Comparison of ENCODE assay signal across 12 cellular contexts in genomic region chr9:3331801-3332200, GRCh38.
DNase-seq lines count a peak whose midpoint lies in the region; ATAC-seq and TF ChIP-seq lines count a peak whose summit lies in the region.
"Had no signal": no experiment of that assay in that cellular context is flagged by ENCODE, and none has a peak within 500 bp of the region (broad histone marks: within the 10 kb centered on the region; RNA-seq: fewer than 3 reads in every experiment).

No MANE protein-coding gene starts in this region.

- no peak overlapping the region for H3K27ac Mint-ChIP-seq in activated naive CD8-positive, alpha-beta T cell treated with anti-CD3 and anti-CD28 coated beads, Interleukin-2, amount 50 U/mL, for 24 hours
- H3K27ac Mint-ChIP-seq in activated naive CD8-positive, alpha-beta T cell treated with anti-CD3 and anti-CD28 coated beads for 36 hours, result no peak overlapping the region
- no peak overlapping the region for H3K27ac Mint-ChIP-seq in progenitor cell of endocrine pancreas
- H3K27ac Mint-ChIP-seq in stimulated activated memory B cell treated with anti-CD40 and anti-IgM and Interleukin-4, amounts not matched to agents 10 μg/mL and 1 μg/mL and 100 μg/mL, for 72 hours, result no peak overlapping the region
- H3K27ac Mint-ChIP-seq: naive thymus-derived CD8-positive, alpha-beta T cell had no signal

- no peak overlapping the region for H3K4me3 Mint-ChIP-seq in activated naive CD8-positive, alpha-beta T cell treated with anti-CD3 and anti-CD28 coated beads, Interleukin-2, amount 50 U/mL, for 24 hours
- no peak overlapping the region for H3K4me3 Mint-ChIP-seq in activated naive CD8-positive, alpha-beta T cell treated with anti-CD3 and anti-CD28 coated beads for 36 hours
- H3K4me3 Mint-ChIP-seq in progenitor cell of endocrine pancreas (ENCODE audit: low read depth), result no peak overlapping the region
- no peak overlapping the region for H3K4me3 Mint-ChIP-seq in stimulated activated memory B cell treated with anti-CD40 and anti-IgM and Interleukin-4, amounts not matched to agents 10 μg/mL and 1 μg/mL and 100 μg/mL, for 72 hours
- H3K4me3 Mint-ChIP-seq: naive thymus-derived CD8-positive, alpha-beta T cell had no signal

- TF ChIP-seq CTCF in choroid plexus epithelial cell (conservative IDR thresholded peaks at IDR 0.05; ENCODE audit: low read depth, low read length) (peak; percentile 71), progenitor cell of endocrine pancreas (IDR thresholded peaks at IDR 0.05; ENCODE audit: unreplicated experiment) (peak; percentile 12)

- peak; percentile 61 for ATAC-seq in activated naive CD8-positive, alpha-beta T cell treated with anti-CD3 and anti-CD28 coated beads, Interleukin-2, amount 50 U/mL, for 24 hours
- ATAC-seq in stimulated activated memory B cell treated with anti-CD40 and anti-IgM and Interleukin-4, amounts not matched to agents 10 μg/mL and 1 μg/mL and 100 μg/mL, for 72 hours, result no peak
- no peak for ATAC-seq in HG03571 (IDR thresholded peaks at IDR 0.05; ENCODE audit: unreplicated experiment)
- ATAC-seq: naive thymus-derived CD8-positive, alpha-beta T cell; Right ventricle myocardium inferior had no signal

- no peak overlapping the region for H3K4me3 ChIP-seq in choroid plexus epithelial cell (ENCODE audit: low read depth, low read length)
- H3K4me3 ChIP-seq: esophagus squamous epithelium had no signal

- H3K4me1 Mint-ChIP-seq in activated naive CD8-positive, alpha-beta T cell treated with anti-CD3 and anti-CD28 coated beads, Interleukin-2, amount 50 U/mL, for 24 hours, result peaks cover 2% of the 10 kb centered on the region
- H3K4me1 Mint-ChIP-seq in activated naive CD8-positive, alpha-beta T cell treated with anti-CD3 and anti-CD28 coated beads for 36 hours, result peaks cover 5% of the 10 kb centered on the region
- H3K4me1 Mint-ChIP-seq in progenitor cell of endocrine pancreas (ENCODE audit: low read depth), result no peaks in the 10 kb centered on the region
- peaks cover 7% of the 10 kb centered on the region for H3K4me1 Mint-ChIP-seq in stimulated activated memory B cell treated with anti-CD40 and anti-IgM and Interleukin-4, amounts not matched to agents 10 μg/mL and 1 μg/mL and 100 μg/mL, for 72 hours

- no peak for DNase-seq in activated naive CD8-positive, alpha-beta T cell treated with anti-CD3 and anti-CD28 coated beads, Interleukin-2, amount 50 U/mL, for 24 hours
- DNase-seq in activated naive CD8-positive, alpha-beta T cell treated with anti-CD3 and anti-CD28 coated beads for 36 hours, result no peak
- DNase-seq in MV-4-11 (lab: John Stamatoyannopoulos, UW) (peak; percentile 23), choroid plexus epithelial cell (ENCODE audit: low read depth) (peak; percentile 39), progenitor cell of endocrine pancreas (ENCODE audit: low spot score, unreplicated experiment) (no peak), NCI-H524 treated with DMSO at 0.1 percent for 48 hours (lab: John Stamatoyannopoulos, UW) (no peak)
- DNase-seq: activated gamma-delta T cell treated with Interleukin-2 at 50 U/mL for 16 hours; esophagus squamous epithelium; naive thymus-derived CD8-positive, alpha-beta T cell had no signal

- no peaks in the 10 kb centered on the region for H3K27me3 Mint-ChIP-seq in activated naive CD8-positive, alpha-beta T cell treated with anti-CD3 and anti-CD28 coated beads, Interleukin-2, amount 50 U/mL, for 24 hours
- no peaks in the 10 kb centered on the region for H3K27me3 Mint-ChIP-seq in activated naive CD8-positive, alpha-beta T cell treated with anti-CD3 and anti-CD28 coated beads for 36 hours
- no peaks in the 10 kb centered on the region for H3K27me3 Mint-ChIP-seq in progenitor cell of endocrine pancreas
- no peaks in the 10 kb centered on the region for H3K27me3 Mint-ChIP-seq in stimulated activated memory B cell treated with anti-CD40 and anti-IgM and Interleukin-4, amounts not matched to agents 10 μg/mL and 1 μg/mL and 100 μg/mL, for 72 hours
- H3K27me3 Mint-ChIP-seq: naive thymus-derived CD8-positive, alpha-beta T cell had no signal

- H3K36me3 Mint-ChIP-seq in activated naive CD8-positive, alpha-beta T cell treated with anti-CD3 and anti-CD28 coated beads, Interleukin-2, amount 50 U/mL, for 24 hours (ENCODE audit: low read depth), result peaks cover 6% of the 10 kb centered on the region
- peaks cover 8% of the 10 kb centered on the region for H3K36me3 Mint-ChIP-seq in activated naive CD8-positive, alpha-beta T cell treated with anti-CD3 and anti-CD28 coated beads for 36 hours
- H3K36me3 Mint-ChIP-seq in progenitor cell of endocrine pancreas (ENCODE audit: insufficient read depth), result peaks cover 1% of the 10 kb centered on the region
- H3K36me3 Mint-ChIP-seq in stimulated activated memory B cell treated with anti-CD40 and anti-IgM and Interleukin-4, amounts not matched to agents 10 μg/mL and 1 μg/mL and 100 μg/mL, for 72 hours, result peaks cover 19% of the 10 kb centered on the region

- H3K9me3 Mint-ChIP-seq in activated naive CD8-positive, alpha-beta T cell treated with anti-CD3 and anti-CD28 coated beads, Interleukin-2, amount 50 U/mL, for 24 hours, result no peaks in the 10 kb centered on the region
- H3K9me3 Mint-ChIP-seq in activated naive CD8-positive, alpha-beta T cell treated with anti-CD3 and anti-CD28 coated beads for 36 hours, result no peaks in the 10 kb centered on the region
- H3K9me3 Mint-ChIP-seq in progenitor cell of endocrine pancreas (ENCODE audit: low read depth), result no peaks in the 10 kb centered on the region
- H3K9me3 Mint-ChIP-seq in stimulated activated memory B cell treated with anti-CD40 and anti-IgM and Interleukin-4, amounts not matched to agents 10 μg/mL and 1 μg/mL and 100 μg/mL, for 72 hours, result no peaks in the 10 kb centered on the region
- H3K9me3 Mint-ChIP-seq: naive thymus-derived CD8-positive, alpha-beta T cell had no signal

Comparison
In these comparisons a context has a peak if more than half of its experiments do, and no peak if none do; other contexts are left out.
1. DNase-seq: peak in MV-4-11 (single experiment) and choroid plexus epithelial cell (single experiment); none in activated naive CD8-positive, alpha-beta T cell treated with anti-CD3 and anti-CD28 coated beads, Interleukin-2, amount 50 U/mL, for 24 hours (single experiment), activated naive CD8-positive, alpha-beta T cell treated with anti-CD3 and anti-CD28 coated beads for 36 hours (single experiment), progenitor cell of endocrine pancreas (single experiment) and NCI-H524 treated with DMSO at 0.1 percent for 48 hours (single experiment).